ENCODE assay signal across 13 cellular contexts in the genomic region with DNA sequence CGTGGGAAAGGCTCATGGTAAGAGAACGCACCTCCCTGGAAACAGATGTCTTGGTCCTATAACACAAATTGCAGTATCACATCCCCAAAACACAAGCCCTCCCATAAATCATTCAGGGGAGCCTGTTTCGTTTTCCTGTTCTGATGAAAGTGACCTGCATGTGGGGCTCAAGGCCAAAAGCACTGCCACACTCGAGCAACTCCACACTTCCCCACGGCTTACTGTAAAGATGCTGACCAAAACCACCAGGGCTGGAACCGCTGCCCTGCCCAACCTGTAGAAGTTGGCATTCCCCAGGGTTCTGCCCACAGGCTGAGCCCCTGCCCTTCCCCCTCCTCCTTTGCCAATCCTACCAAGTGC.
DNase-seq lines count a peak whose midpoint lies in the region; ATAC-seq and TF ChIP-seq lines count a peak whose summit lies in the region.
"Had no signal": no experiment of that assay in that cellular context is flagged by ENCODE, and none has a peak within 500 bp of the region (broad histone marks: within the 10 kb centered on the region; RNA-seq: fewer than 3 reads in every experiment).

No MANE protein-coding gene starts in this region.

- H3K36me3 Mint-ChIP-seq in activated B cell treated with CpG ODN at 0.5 μM for 24 hours (ENCODE audit: low read depth) = no peaks in the 10 kb centered on the region

- CTCF ChIA-PET in activated B cell treated with CpG ODN at 0.5 μM for 24 hours (lab: Charles Lee) = interaction anchor here (1.4 to 2.2 kb wide), 2 partner anchors 26 to 136 kb away, joined by 6 to 7 read pairs; no protein-coding TSS in a partner anchor

- DNase-seq in activated B cell treated with CpG ODN at 0.5 μM for 24 hours (peak; percentile 41), inferior parietal cortex (ENCODE audit: extremely low spot score) (no peak), hypothalamus (lab: John Stamatoyannopoulos, UW) (no peak), cardiac septum (ENCODE audit: low spot score) (no peak), NCI-H2227 treated with DMSO at 0.1 percent for 48 hours (lab: John Stamatoyannopoulos, UW) (no peak)
- DNase-seq: activated CD4-positive, alpha-beta T cell treated with anti-CD3 and anti-CD28 coated beads, Interleukin-2, amount 10 ng/mL, durations not matched to agents 24 days and 14 days; amygdala; Calu3; GOT3; MG63 had no signal

- H3K27ac Mint-ChIP-seq in activated B cell treated with CpG ODN at 0.5 μM for 24 hours = peak overlapping the region; percentile 90
- H3K27ac Mint-ChIP-seq: activated CD4-positive, alpha-beta T cell treated with anti-CD3 and anti-CD28 coated beads, Interleukin-2, amount 10 ng/mL, durations not matched to agents 24 days and 14 days had no signal

- no peaks in the 10 kb centered on the region for H3K27me3 Mint-ChIP-seq in activated B cell treated with CpG ODN at 0.5 μM for 24 hours

- POLR2A ChIA-PET in activated B cell treated with CpG ODN at 0.5 μM for 24 hours (lab: Charles Lee) = interaction anchor here (0.9 to 4.4 kb wide), 9 partner anchors 11 to 137 kb away, joined by 3 to 34 read pairs (median 9); no protein-coding TSS in a partner anchor

- H3K4me3 Mint-ChIP-seq in activated B cell treated with CpG ODN at 0.5 μM for 24 hours = peak overlapping the region; percentile 8
- H3K4me3 Mint-ChIP-seq: activated CD4-positive, alpha-beta T cell treated with anti-CD3 and anti-CD28 coated beads, Interleukin-2, amount 10 ng/mL, durations not matched to agents 24 days and 14 days had no signal

- no peak for TF ChIP-seq CTCF in activated B cell treated with CpG ODN at 0.5 μM for 24 hours (IDR thresholded peaks at IDR 0.05)

- intact Hi-C loops in activated B cell treated with CpG ODN at 0.5 μM for 24 hours (cut with micrococcal nuclease) (loop anchor here (1.0 to 5.0 kb wide), 7 partner anchors 9 to 137 kb away; no protein-coding TSS in a partner anchor), cardiac septum (cut with DNase I) (no loop called here)

- peaks cover 87% of the 10 kb centered on the region for H3K4me1 Mint-ChIP-seq in activated B cell treated with CpG ODN at 0.5 μM for 24 hours
- H3K4me1 Mint-ChIP-seq: activated CD4-positive, alpha-beta T cell treated with anti-CD3 and anti-CD28 coated beads, Interleukin-2, amount 10 ng/mL, durations not matched to agents 24 days and 14 days had no signal

- ATAC-seq in GM18508 (IDR thresholded peaks at IDR 0.05; ENCODE audit: insufficient read depth, unreplicated experiment) (peak; percentile 70), GM21515 (IDR thresholded peaks at IDR 0.05; ENCODE audit: unreplicated experiment) (peak; percentile 76), HG03139 (IDR thresholded peaks at IDR 0.05; ENCODE audit: unreplicated experiment) (peak; percentile 84), activated B cell treated with CpG ODN at 0.5 μM for 24 hours (ENCODE audit: low read depth) (peak; percentile 72)

- H3K9me3 Mint-ChIP-seq in activated B cell treated with CpG ODN at 0.5 μM for 24 hours = no peaks in the 10 kb centered on the region
- H3K9me3 Mint-ChIP-seq: activated CD4-positive, alpha-beta T cell treated with anti-CD3 and anti-CD28 coated beads, Interleukin-2, amount 10 ng/mL, durations not matched to agents 24 days and 14 days had no signal
